8 cellular contexts compared by ENCODE assay signal in genomic region chr21:43717967-43718871, GRCh38. TPM values are rescaled to one million over a fixed set of nuclear protein-coding genes. Genes with fewer than 3 reads are reported as not detected.
DNase-seq lines count a peak whose midpoint lies in the region; ATAC-seq and TF ChIP-seq lines count a peak whose summit lies in the region.

No MANE protein-coding gene starts in this region.

- H3K27ac Mint-ChIP-seq in activated CD8-positive, alpha-beta T cell treated with anti-CD3 and anti-CD28 coated beads for 36 hours = peak overlapping the region; percentile 73

- intact Hi-C loops in activated CD8-positive, alpha-beta T cell treated with anti-CD3 and anti-CD28 coated beads for 36 hours (cut with micrococcal nuclease) = no loop called here

- H3K27ac ChIP-seq in right atrium auricular region = peak overlapping the region; percentile 52 to 90
- no peak overlapping the region for H3K27ac ChIP-seq in skeletal muscle tissue (ENCODE audit: low read depth, low read length)

- H3K9me3 ChIP-seq in HAP-1 = no peaks in the 10 kb centered on the region
- no peaks in the 10 kb centered on the region for H3K9me3 ChIP-seq in right atrium auricular region
- no peaks in the 10 kb centered on the region for H3K9me3 ChIP-seq in skeletal muscle tissue (ENCODE audit: control insufficient read depth in 3 of 3, low read length in 3 of 3)

- in situ Hi-C loops in HAP-1 (cut with MboI; ENCODE audit: low sequenced_read_pairs) = no loop called here

- H3K4me1 ChIP-seq in HAP-1 (peaks cover 6% of the 10 kb centered on the region; the same call in 1 of the 2 replicates), right atrium auricular region (peaks cover 0 to 35% of the 10 kb centered on the region in 2 donors), skeletal muscle tissue (ENCODE audit: control insufficient read depth in 3 of 3, insufficient read depth in 3 of 3, low read length in 3 of 3) (peaks cover 19 to 29% (median 26%) of the 10 kb centered on the region in 3 donors)

- H3K4me3 ChIP-seq in HAP-1 (peak overlapping the region; percentile 94), right atrium auricular region (peak overlapping the region; percentile 84 to 94), skeletal muscle tissue (ENCODE audit: low read length in 3 of 3) (peak overlapping the region; percentile 63 to 90 (median 89))

- ATAC-seq in activated CD8-positive, alpha-beta T cell treated with anti-CD3 and anti-CD28 coated beads for 36 hours = no peak
- ATAC-seq in HG02870 (IDR thresholded peaks at IDR 0.05; ENCODE audit: unreplicated experiment) (no peak), HG03460 (IDR thresholded peaks at IDR 0.05; ENCODE audit: unreplicated experiment) (no peak)

- H3K4me1 Mint-ChIP-seq in activated CD8-positive, alpha-beta T cell treated with anti-CD3 and anti-CD28 coated beads for 36 hours (ENCODE audit: low read depth) = peaks cover 33% of the 10 kb centered on the region

- DNase-seq in HAP-1 (ENCODE audit: low spot score in 2 of 2) = no peak
- peak; percentile 13 for DNase-seq in activated CD8-positive, alpha-beta T cell treated with anti-CD3 and anti-CD28 coated beads for 36 hours
- no peak for DNase-seq in right atrium auricular region (ENCODE audit: low spot score)
- no peak for DNase-seq in GM19238 (ENCODE audit: insufficient read length, low spot score)
- DNase-seq in NCI-H1436 (lab: John Stamatoyannopoulos, UW) = no peak

- H3K36me3 Mint-ChIP-seq in activated CD8-positive, alpha-beta T cell treated with anti-CD3 and anti-CD28 coated beads for 36 hours (ENCODE audit: low read depth) = peaks cover 11% of the 10 kb centered on the region

- H3K27me3 Mint-ChIP-seq in activated CD8-positive, alpha-beta T cell treated with anti-CD3 and anti-CD28 coated beads for 36 hours = no peaks in the 10 kb centered on the region

- TF ChIP-seq CTCF in activated CD8-positive, alpha-beta T cell treated with anti-CD3 and anti-CD28 coated beads for 36 hours (IDR thresholded peaks at IDR 0.05) = no peak
- TF ChIP-seq CTCF in right atrium auricular region (IDR thresholded peaks at IDR 0.05) = no peak

- H3K9ac ChIP-seq in skeletal muscle tissue (ENCODE audit: low read depth in 1 of 3, low read length in 3 of 3) = peak overlapping the region in 2 of 3 donors; percentile 56 to 89

- H3K27me3 ChIP-seq in HAP-1 (ENCODE audit: low read depth) (no peaks in the 10 kb centered on the region), right atrium auricular region (no peaks in the 10 kb centered on the region), skeletal muscle tissue (ENCODE audit: control insufficient read depth in 3 of 3, insufficient read depth in 3 of 3, low read length in 3 of 3) (no peaks in the 10 kb centered on the region)

- peaks cover 5% of the 10 kb centered on the region for H3K36me3 ChIP-seq in HAP-1 (replicated peaks)
- H3K36me3 ChIP-seq in right atrium auricular region = no peaks in the 10 kb centered on the region
- no peaks in the 10 kb centered on the region for H3K36me3 ChIP-seq in skeletal muscle tissue (ENCODE audit: control insufficient read depth in 3 of 3, insufficient read depth in 3 of 3, low read length in 3 of 3)

- peaks cover 2% of the 10 kb centered on the region for H3K9me3 Mint-ChIP-seq in activated CD8-positive, alpha-beta T cell treated with anti-CD3 and anti-CD28 coated beads for 36 hours

- POLR2A ChIA-PET in activated CD8-positive, alpha-beta T cell treated with anti-CD3 and anti-CD28 coated beads for 36 hours (lab: Charles Lee) = interaction anchor here (0.7 to 4.3 kb wide), 3 partner anchors 10 to 34 kb away, joined by 3 to 35 read pairs (median 4); no protein-coding TSS in a partner anchor

- H3K4me3 Mint-ChIP-seq in activated CD8-positive, alpha-beta T cell treated with anti-CD3 and anti-CD28 coated beads for 36 hours = peak overlapping the region; percentile 67

- CTCF ChIA-PET in activated CD8-positive, alpha-beta T cell treated with anti-CD3 and anti-CD28 coated beads for 36 hours (lab: Charles Lee) = interaction anchor here (2.5 kb wide), 1 partner anchor 10 kb away, joined by 10 read pairs; no protein-coding TSS in a partner anchor

RNA-seq across cellular contexts. Expression of gene PDXK, which starts 0.7 kb away (rescaled TPM):
- 100 to 1,000 TPM; 118 to 122 TPM for total RNA-seq in activated CD8-positive, alpha-beta T cell treated with anti-CD3 and anti-CD28 coated beads for 36 hours
- total RNA-seq in right atrium auricular region (10 to 100 TPM; 29.1 to 45.7 TPM), skeletal muscle tissue (12.5 TPM)

RNA-seq across cellular contexts. Expression of gene CSTB, which starts 57.9 kb away (rescaled TPM):
- total RNA-seq in activated CD8-positive, alpha-beta T cell treated with anti-CD3 and anti-CD28 coated beads for 36 hours = 10 to 100 TPM; 18.6 to 20.7 TPM
- total RNA-seq in right atrium auricular region = 1 to 10 TPM; 8.3 to 8.4 TPM
- total RNA-seq in skeletal muscle tissue = 6.3 TPM

RNA-seq across cellular contexts. Expression of gene RRP1B, which starts 58.9 kb away (rescaled TPM):
- total RNA-seq in activated CD8-positive, alpha-beta T cell treated with anti-CD3 and anti-CD28 coated beads for 36 hours = 10 to 100 TPM; 76.7 to 78.5 TPM
- total RNA-seq in right atrium auricular region (10 to 100 TPM; 10.5 to 16.0 TPM), skeletal muscle tissue (13.6 TPM)

RNA-seq across cellular contexts. Expression of gene HSF2BP, which starts 58.9 kb away (rescaled TPM):
- 1 to 10 TPM; 1.5 TPM for total RNA-seq in activated CD8-positive, alpha-beta T cell treated with anti-CD3 and anti-CD28 coated beads for 36 hours
- under 1 TPM; 0.44 to 0.67 TPM for total RNA-seq in right atrium auricular region
- total RNA-seq in skeletal muscle tissue = 1.6 TPM
